In genomic region chr21:37451446-37451845, GRCh38 we compare ENCODE assay signal across 1 cellular context.
TF ChIP-seq lines count a peak whose summit lies in the region.

No MANE protein-coding gene starts in this region.

TF ChIP-seq in K562, 482 proteins besides CTCF, POLR2A, EP300 and RAD21 (continued from another document):
- TF ChIP-seq UBTF (IDR thresholded peaks at IDR 0.05; ENCODE audit: borderline replicate concordance in 1 of 2, low read depth in 2 of 2, low read length in 2 of 2) = no peak
